12 cellular contexts compared by ENCODE assay signal in the genomic region with DNA sequence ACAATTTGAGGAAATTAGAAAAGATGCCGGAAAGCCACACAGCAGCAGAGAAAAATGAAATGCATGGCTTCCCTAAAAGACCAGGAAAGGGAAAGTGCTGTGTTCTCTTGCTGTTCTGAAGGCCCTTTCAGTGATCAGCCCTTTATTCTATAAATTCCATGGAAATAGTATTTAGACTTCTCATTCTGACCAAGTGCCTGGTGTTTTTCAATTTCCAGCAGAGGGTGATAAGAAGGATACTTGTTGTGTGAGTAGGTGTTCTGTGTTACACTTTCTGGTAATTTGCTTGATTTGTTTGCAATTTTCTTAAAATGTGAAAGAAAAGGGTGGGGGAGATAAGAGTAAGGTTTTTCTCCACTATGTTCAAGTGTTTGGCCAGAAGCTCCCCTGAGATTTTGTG.
DNase-seq lines count a peak whose midpoint lies in the region; TF ChIP-seq lines count a peak whose summit lies in the region.
"Had no signal": no experiment of that assay in that cellular context is flagged by ENCODE, and none has a peak within 500 bp of the region (broad histone marks: within the 10 kb centered on the region; RNA-seq: fewer than 3 reads in every experiment).

No MANE protein-coding gene starts in this region.

- no peaks in the 10 kb centered on the region for H3K36me3 ChIP-seq in neuronal stem cell (replicated peaks in 1 of 2; ENCODE audit: control insufficient read depth in 2 of 2, insufficient read depth in 2 of 2, low read length in 2 of 2)
- H3K36me3 ChIP-seq: BLaER1 treated with 17β-estradiol and CSF1 and Interleukin-3, amounts not matched to agents 10 nM and 100 nM had no signal

- no peak overlapping the region for H3K4me3 ChIP-seq in neuronal stem cell (ENCODE audit: low read length in 2 of 2)
- H3K4me3 ChIP-seq: BLaER1 treated with 17β-estradiol and CSF1 and Interleukin-3, amounts not matched to agents 10 nM and 100 nM had no signal

- no peak overlapping the region for H2BK12ac ChIP-seq in neuronal stem cell (ENCODE audit: low read length)

- no peak overlapping the region for H3K27ac ChIP-seq in neuronal stem cell (replicated peaks; ENCODE audit: low read length)
- H3K27ac ChIP-seq in caudate nucleus (ENCODE audit: low read depth, low read length): no peak overlapping the region
- H3K27ac ChIP-seq: BLaER1 treated with 17β-estradiol and CSF1 and Interleukin-3, amounts not matched to agents 10 nM and 100 nM; HL-60 had no signal

- DNase-seq in NCI-H82 (lab: John Stamatoyannopoulos, UW): peak; percentile 68
- DNase-seq in NCI-H82 treated with DMSO at 0.1 percent for 48 hours (lab: John Stamatoyannopoulos, UW; ENCODE audit: unreplicated experiment): no peak
- peak; percentile 12 for DNase-seq in fibroblast of peridontal ligament (ENCODE audit: extremely low read depth)
- DNase-seq in neuronal stem cell (ENCODE audit: low spot score): no peak
- DNase-seq in activated T-cell treated with anti-CD3 and anti-CD28 coated beads, Interleukin-2, amount 50 U/mL, for 1 hour: no peak
- no peak for DNase-seq in caudate nucleus (lab: John Stamatoyannopoulos, UW)
- no peak for DNase-seq in HEK293T (ENCODE audit: extremely low spot score)
- DNase-seq: ACHN; CD4-positive, CD25-positive, alpha-beta regulatory T cell; HCEC 1CT had no signal

- POLR2A ChIA-PET in HEK293T (lab: Yijun Ruan, JAX): no interaction called here

- H3K14ac ChIP-seq in neuronal stem cell (ENCODE audit: low read length): no peak overlapping the region

- no peak overlapping the region for H2AK5ac ChIP-seq in neuronal stem cell (ENCODE audit: low read depth, low read length)

- no peak overlapping the region for H3K23ac ChIP-seq in neuronal stem cell (ENCODE audit: low read depth, low read length, poor library complexity)

- CTCF ChIA-PET in HEK293T (lab: Yijun Ruan, JAX): no interaction called here

- peak overlapping the region; percentile 15 for H2AFZ ChIP-seq in neuronal stem cell (ENCODE audit: low read length)

- H3K27me3 ChIP-seq in neuronal stem cell (ENCODE audit: control insufficient read depth in 3 of 3, insufficient read depth in 3 of 3, low read depth in 1 of 3, low read length in 3 of 3): no peaks in the 10 kb centered on the region
- H3K27me3 ChIP-seq: BLaER1 treated with 17β-estradiol and CSF1 and Interleukin-3, amounts not matched to agents 10 nM and 100 nM had no signal

- no peak overlapping the region for H4K8ac ChIP-seq in neuronal stem cell (ENCODE audit: low read depth, low read length)

- no peak overlapping the region for H2BK15ac ChIP-seq in neuronal stem cell (ENCODE audit: low read length)

- H3K4me1 ChIP-seq in neuronal stem cell (ENCODE audit: control insufficient read depth in 2 of 2, insufficient read depth in 1 of 2, low read depth in 1 of 2, low read length in 2 of 2): no peaks in the 10 kb centered on the region

- H3K9ac ChIP-seq in neuronal stem cell (ENCODE audit: low read depth, low read length, poor library complexity): no peak overlapping the region
- H3K9ac ChIP-seq: BLaER1 treated with 17β-estradiol and CSF1 and Interleukin-3, amounts not matched to agents 10 nM and 100 nM had no signal

- H3K4me2 ChIP-seq in neuronal stem cell (ENCODE audit: insufficient read depth, low read length, poor library complexity, severe bottlenecking): no peak overlapping the region
- H3K4me2 ChIP-seq: BLaER1 treated with 17β-estradiol and CSF1 and Interleukin-3, amounts not matched to agents 10 nM and 100 nM had no signal

- H2BK5ac ChIP-seq in neuronal stem cell (ENCODE audit: low read length): no peak overlapping the region

- H3K4ac ChIP-seq in neuronal stem cell (ENCODE audit: low read length): no peak overlapping the region

- peaks cover 2 to 10% of the 10 kb centered on the region in 2 donors for H3K9me3 ChIP-seq in neuronal stem cell (replicated peaks in 1 of 2; ENCODE audit: control insufficient read depth in 2 of 2, insufficient read depth in 1 of 2, low read depth in 1 of 2, low read length in 2 of 2)

- no peak overlapping the region for H3K18ac ChIP-seq in neuronal stem cell (ENCODE audit: low read length)

- H4K91ac ChIP-seq in neuronal stem cell (ENCODE audit: low read depth, low read length, poor library complexity): no peak overlapping the region

- H3K79me1 ChIP-seq in neuronal stem cell (ENCODE audit: low read depth, low read length): no peaks in the 10 kb centered on the region

- no CpG with 5 or more reads among the region's 1 CpG for WGBS in neuronal stem cell (ENCODE audit: extremely low coverage in 2 of 2, insufficient read length in 2 of 2, insufficient replicate concordance in 1 of 2), 2 donors

- no peak overlapping the region for H2BK120ac ChIP-seq in neuronal stem cell (ENCODE audit: low read depth, low read length)

TF ChIP-seq in HEK293T, 16 proteins besides CTCF, POLR2A, EP300 and RAD21:
- no peak for TF ChIP-seq HDGF (IDR thresholded peaks at IDR 0.05; ENCODE audit: borderline replicate concordance)
- no peak for TF ChIP-seq CTBP1 (IDR thresholded peaks at IDR 0.05; ENCODE audit: borderline replicate concordance)
- TF ChIP-seq LEF1 (IDR thresholded peaks at IDR 0.05; ENCODE audit: borderline replicate concordance): no peak
- TF ChIP-seq FOXA1 (IDR thresholded peaks at IDR 0.05): no peak
- no peak for TF ChIP-seq TARDBP (IDR thresholded peaks at IDR 0.05)
- TF ChIP-seq SP1 (IDR thresholded peaks at IDR 0.05): no peak
- TF ChIP-seq PKNOX1 (IDR thresholded peaks at IDR 0.05): no peak
- TF ChIP-seq SUZ12 (IDR thresholded peaks at IDR 0.05): no peak
- TF ChIP-seq NFRKB (IDR thresholded peaks at IDR 0.05): no peak
- TF ChIP-seq ARNT (IDR thresholded peaks at IDR 0.05): no peak
- TF ChIP-seq FOXM1 (IDR thresholded peaks at IDR 0.05; ENCODE audit: borderline replicate concordance): no peak
- TF ChIP-seq ELF4 (IDR thresholded peaks at IDR 0.05): no peak
- no peak for TF ChIP-seq ZNF384 (IDR thresholded peaks at IDR 0.05)
- no peak for TF ChIP-seq BHLHE40 (IDR thresholded peaks at IDR 0.05; ENCODE audit: borderline replicate concordance)
- no peak for TF ChIP-seq FOXK2 (IDR thresholded peaks at IDR 0.05)

Comparison
In these comparisons a context has a peak if more than half of its experiments do, and no peak if none do; other contexts are left out.
1. DNase-seq: peak in NCI-H82 (single experiment) and fibroblast of peridontal ligament (single experiment); none in NCI-H82 treated with DMSO at 0.1 percent for 48 hours (single experiment), neuronal stem cell (single experiment), activated T-cell treated with anti-CD3 and anti-CD28 coated beads, Interleukin-2, amount 50 U/mL, for 1 hour (single experiment), caudate nucleus (0 of 61) and HEK293T (single experiment).